In the genomic region with DNA sequence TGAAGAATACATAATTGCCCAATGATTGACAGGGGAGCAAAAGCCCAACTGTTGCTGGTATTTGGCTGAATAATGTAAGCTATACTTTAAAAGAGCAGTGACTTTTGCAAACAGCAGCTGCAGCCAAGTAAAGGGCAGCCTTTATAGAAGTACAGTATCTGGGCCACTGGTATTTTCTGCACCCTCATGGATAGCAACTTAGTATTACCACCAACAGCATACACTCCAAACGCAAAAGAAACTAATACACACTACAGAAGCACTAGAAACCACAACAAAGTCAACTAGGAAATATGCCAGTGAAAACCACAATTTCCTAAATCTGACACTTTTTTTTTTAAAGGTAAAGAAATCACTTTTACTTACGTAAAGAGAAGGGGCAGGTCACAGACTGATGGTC, we compare ENCODE assay signal across 13 cellular contexts.
DNase-seq lines count a peak whose midpoint lies in the region; ATAC-seq, FAIRE-seq and TF ChIP-seq lines count a peak whose summit lies in the region.
"Had no signal": no experiment of that assay in that cellular context is flagged by ENCODE, and none has a peak within 500 bp of the region (broad histone marks: within the 10 kb centered on the region; RNA-seq: fewer than 3 reads in every experiment).

No MANE protein-coding gene starts in this region.

- intact Hi-C loops in PC-3 (cut with micrococcal nuclease) = no loop called here

- ATAC-seq in PC-3 (no peak), HG02852 (IDR thresholded peaks at IDR 0.05; ENCODE audit: unreplicated experiment) (no peak)

- DNase-seq in AML-193 (lab: John Stamatoyannopoulos, UW) = peak; percentile 5 to 27
- no peak for DNase-seq in GM19239 (ENCODE audit: insufficient read length, low spot score)
- peak; percentile 4 for DNase-seq in KG1 (lab: John Stamatoyannopoulos, UW)
- DNase-seq in central memory CD4-positive, alpha-beta T cell = peak; percentile 51
- DNase-seq in NCI-H524 treated with DMSO at 0.1 percent for 48 hours (lab: John Stamatoyannopoulos, UW) = no peak
- DNase-seq in Karpas-422 = no peak
- DNase-seq in PC-3 = no peak
- DNase-seq: Caco-2, NCI-H1105 treated with DMSO at 0.1 percent for 48 hours, nephron progenitor cell, Right ventricle myocardium superior, thyroid gland had no signal

- H4K20me1 ChIP-seq in Karpas-422 (ENCODE audit: insufficient read depth, low read depth, low read length) = no peaks in the 10 kb centered on the region
- H4K20me1 ChIP-seq in PC-3 (ENCODE audit: low read length) = no peaks in the 10 kb centered on the region

- no peak overlapping the region for H3K4me3 ChIP-seq in Karpas-422 (ENCODE audit: low read length)
- no peak overlapping the region for H3K4me3 ChIP-seq in PC-3 (ENCODE audit: low read length)
- H3K4me3 ChIP-seq: thyroid gland had no signal

- H3K79me2 ChIP-seq in Karpas-422 (ENCODE audit: low read length) (no peaks in the 10 kb centered on the region), PC-3 (ENCODE audit: low read length) (no peaks in the 10 kb centered on the region)

- H2AFZ ChIP-seq in Karpas-422 (ENCODE audit: low read length) = no peak overlapping the region
- H2AFZ ChIP-seq in PC-3 (ENCODE audit: low read length) = no peak overlapping the region

- H3K27me3 ChIP-seq in Karpas-422 (ENCODE audit: low read length) (no peaks in the 10 kb centered on the region), PC-3 (ENCODE audit: low read length) (no peaks in the 10 kb centered on the region)
- H3K27me3 ChIP-seq: thyroid gland had no signal

- BruUV-seq in PC-3 (replicated peaks; lab: Mats Ljungman, UMichigan) = no TSS peak

- H3F3A ChIP-seq in PC-3 (ENCODE audit: low read length, unreplicated experiment) = no peaks in the 10 kb centered on the region

- H3K4me2 ChIP-seq in Karpas-422 (ENCODE audit: low read depth, low read length, poor library complexity, severe bottlenecking) (no peak overlapping the region), PC-3 (ENCODE audit: low read length) (no peak overlapping the region)

- CTCF ChIA-PET in PC-3 (lab: Charles Lee) = no interaction called here

- H3K9ac ChIP-seq in Karpas-422 (ENCODE audit: low read length) = no peak overlapping the region
- H3K9ac ChIP-seq in PC-3 (ENCODE audit: low read length) = no peak overlapping the region

- H3K4me1 ChIP-seq in Karpas-422 (ENCODE audit: low read length) = no peaks in the 10 kb centered on the region
- peaks cover 14% of the 10 kb centered on the region for H3K4me1 ChIP-seq in PC-3 (ENCODE audit: insufficient read depth, low read length)

- POLR2A ChIA-PET in PC-3 (lab: Charles Lee; ENCODE audit: unreplicated experiment) = interaction anchor here (0.6 kb wide), 1 partner anchor 43 kb away, joined by 3 read pairs; no protein-coding TSS in a partner anchor

- no peaks in the 10 kb centered on the region for H3K36me3 ChIP-seq in Karpas-422 (ENCODE audit: insufficient read depth, low read length)
- no peaks in the 10 kb centered on the region for H3K36me3 ChIP-seq in PC-3 (ENCODE audit: low read depth, low read length)
- H3K36me3 ChIP-seq: thyroid gland had no signal

- peak; percentile 21 for FAIRE-seq in GM19239 (lab: Jason Lieb, UNC)

- no peak overlapping the region for H3K27ac ChIP-seq in Karpas-422 (ENCODE audit: low read length)
- H3K27ac ChIP-seq in PC-3 (ENCODE audit: low read length) = no peak overlapping the region
- H3K27ac ChIP-seq: thyroid gland had no signal

- TF ChIP-seq CTCF in PC-3 (conservative IDR thresholded peaks at IDR 0.05; ENCODE audit: low read depth, low read length) = no peak

- H3K9me2 ChIP-seq in Karpas-422 (replicated peaks; ENCODE audit: insufficient read depth, low read length) (no peaks in the 10 kb centered on the region), PC-3 (replicated peaks; ENCODE audit: low read length) (no peaks in the 10 kb centered on the region)

- H3K9me3 ChIP-seq in Karpas-422 (ENCODE audit: low read length) (no peaks in the 10 kb centered on the region), PC-3 (ENCODE audit: low read length) (no peaks in the 10 kb centered on the region)
- H3K9me3 ChIP-seq: Caco-2, thyroid gland had no signal

Comparison
In these comparisons a context has a peak if more than half of its experiments do, and no peak if none do; other contexts are left out.
1. DNase-seq: peak in AML-193 (2 of 2), KG1 (single experiment) and central memory CD4-positive, alpha-beta T cell (single experiment); none in GM19239 (single experiment), NCI-H524 treated with DMSO at 0.1 percent for 48 hours (single experiment), Karpas-422 (single experiment) and PC-3 (single experiment).